8 cellular contexts compared by ENCODE assay signal in genomic region chr3:169771651-169772529, GRCh38. TPM values are rescaled to one million over a fixed set of nuclear protein-coding genes. Genes with fewer than 3 reads are reported as not detected.
DNase-seq lines count a peak whose midpoint lies in the region; ATAC-seq and TF ChIP-seq lines count a peak whose summit lies in the region.

No MANE protein-coding gene starts in this region.

- peak; percentile 95 for DNase-seq in DMS 273 (lab: John Stamatoyannopoulos, UW; ENCODE audit: unreplicated experiment)
- peak; percentile 75 for DNase-seq in NCI-H460 (ENCODE audit: extremely low read depth, low read depth)
- peak; percentile 92 for DNase-seq in kidney glomerular epithelial cell (lab: John Stamatoyannopoulos, UW)
- peak; percentile 50 to 78 for DNase-seq in stimulated activated CD4-positive, alpha-beta T cell treated with anti-CD3 and anti-CD28 coated beads, Interleukin-1b, Interleukin-23, amount 100 ng/mL, for 4 hours (ENCODE audit: low read depth in 2 of 2)
- DNase-seq in GM20000 (ENCODE audit: low spot score) = no peak

- peak overlapping the region; percentile 100 for H3K27ac ChIP-seq in cingulate gyrus (ENCODE audit: low read depth, low read length)

- no peak for TF ChIP-seq CTCF in GM20000 (IDR thresholded peaks at IDR 0.05; ENCODE audit: extremely low read depth, missing control alignments)

- ATAC-seq in HG03280 (IDR thresholded peaks at IDR 0.05; ENCODE audit: unreplicated experiment) = peak; percentile 13
- peak; percentile 4 to 8 for ATAC-seq in activated CD4-positive, CD25-positive, alpha-beta regulatory T cell treated with anti-CD3 and anti-CD28 coated beads, Interleukin-2, amount 50 U/mL, for 24 hours

RNA-seq across cellular contexts. Expression of gene MYNN, which starts 1.3 kb away (rescaled TPM):
- total RNA-seq in NCI-H460 (2014; rRNA removed; shearing (Covaris generic)) = 10.7 and 14.7 TPM in 2 replicates
- polyA plus RNA-seq in NCI-H460 (2014; cell fraction: nucleus; rRNA removed) = 9.4 and 12.3 TPM in 2 replicates

RNA-seq across cellular contexts. Expression of gene ACTRT3, which starts 2.5 kb away (rescaled TPM):
- 0.26 and 0.67 TPM in 2 replicates for total RNA-seq in NCI-H460 (2014; rRNA removed; shearing (Covaris generic))
- 0.78 and 2.3 TPM in 2 replicates for polyA plus RNA-seq in NCI-H460 (2014; cell fraction: nucleus; rRNA removed)

RNA-seq across cellular contexts. Expression of gene TERC, which starts 7.0 kb away (rescaled TPM):
- 14.7 and 17.6 TPM in 2 replicates for total RNA-seq in NCI-H460 (2014; rRNA removed; shearing (Covaris generic))
- polyA plus RNA-seq in NCI-H460 (2014; cell fraction: nucleus; rRNA removed) = not detected in 2 replicates

RNA-seq across cellular contexts. Expression of gene LRRIQ4, which starts 40.8 kb away (rescaled TPM):
- total RNA-seq in NCI-H460 (2014; rRNA removed; shearing (Covaris generic)) = 0.10 and 0.17 TPM in 2 replicates
- not detected in 2 replicates for polyA plus RNA-seq in NCI-H460 (2014; cell fraction: nucleus; rRNA removed)

RNA-seq across cellular contexts. Expression of gene LRRC34, which starts 40.8 kb away (rescaled TPM):
- total RNA-seq in NCI-H460 (2014; rRNA removed; shearing (Covaris generic)) = 12.5 and 13.7 TPM in 2 replicates
- 17.5 and 23.6 TPM in 2 replicates for polyA plus RNA-seq in NCI-H460 (2014; cell fraction: nucleus; rRNA removed)
